In genomic region chr16:30700971-30701370, GRCh38 we compare ENCODE assay signal across 14 cellular contexts. TPM values are rescaled to one million over a fixed set of nuclear protein-coding genes. Genes with fewer than 3 reads are reported as not detected.
DNase-seq lines count a peak whose midpoint lies in the region; ATAC-seq and TF ChIP-seq lines count a peak whose summit lies in the region.
"Had no signal": no experiment of that assay in that cellular context is flagged by ENCODE, and none has a peak within 500 bp of the region (broad histone marks: within the 10 kb centered on the region; RNA-seq: fewer than 3 reads in every experiment).

No MANE protein-coding gene starts in this region.

- TF ChIP-seq CTCF in heart right ventricle (IDR thresholded peaks at IDR 0.05) = no peak
- TF ChIP-seq CTCF in type B pancreatic cell (conservative IDR thresholded peaks at IDR 0.05) = no peak
- no peak for TF ChIP-seq CTCF in vagina (IDR thresholded peaks at IDR 0.05)

- H3K36me3 ChIP-seq in heart right ventricle (peaks cover 5 to 63% (median 51%) of the 10 kb centered on the region in 9 donors), vagina (peaks cover 4 to 58% of the 10 kb centered on the region in 2 donors)

- H3K4me1 ChIP-seq in heart right ventricle (peaks cover 0 to 36% (median 31%) of the 10 kb centered on the region in 9 donors), vagina (peaks cover 25% of the 10 kb centered on the region)

- H3K27me3 Mint-ChIP-seq in T-cell (no peaks in the 10 kb centered on the region), memory B cell (no peaks in the 10 kb centered on the region), type B pancreatic cell (no peaks in the 10 kb centered on the region)
- H3K27me3 Mint-ChIP-seq: activated naive CD8-positive, alpha-beta T cell treated with anti-CD3 and anti-CD28 coated beads, Interleukin-2, amount 10 ng/mL, durations not matched to agents 7 days and 5 days had no signal

- H3K9me3 ChIP-seq in heart right ventricle (no peaks in the 10 kb centered on the region), vagina (no peaks in the 10 kb centered on the region)
- H3K9me3 ChIP-seq: lower lobe of right lung had no signal

- H3K27me3 ChIP-seq in heart right ventricle = no peaks in the 10 kb centered on the region
- no peaks in the 10 kb centered on the region for H3K27me3 ChIP-seq in vagina

- CTCF ChIA-PET in T-cell (lab: Charles Lee) = no interaction called here

- H3K36me3 Mint-ChIP-seq in T-cell (peaks cover 20% of the 10 kb centered on the region), memory B cell (peaks cover 16% of the 10 kb centered on the region), type B pancreatic cell (peaks cover 13% of the 10 kb centered on the region)

- POLR2A ChIA-PET in T-cell (lab: Charles Lee) = no interaction called here

- H3K4me1 Mint-ChIP-seq in T-cell (peaks cover 27 to 33% (median 30%) of the 10 kb centered on the region in 3 donors), memory B cell (peaks cover 11% of the 10 kb centered on the region), type B pancreatic cell (ENCODE audit: unreplicated experiment) (peaks cover 7% of the 10 kb centered on the region)

- H3K27ac ChIP-seq in heart right ventricle (peak overlapping the region in 7 of 10 donors; percentile 7 to 100 (median 49)), vagina (no peak overlapping the region)
- H3K27ac ChIP-seq: lower lobe of right lung had no signal

- DNase-seq in heart right ventricle (no peak), Right ventricle myocardium superior (no peak), T-cell (no peak), memory B cell (ENCODE audit: low spot score in 2 of 2) (no peak), type B pancreatic cell (ENCODE audit: extremely low spot score, unreplicated experiment) (no peak), vagina (ENCODE audit: extremely low spot score in 2 of 2) (no peak), DMS53 treated with DMSO at 0.1 percent for 48 hours (lab: John Stamatoyannopoulos, UW; ENCODE audit: unreplicated experiment) (no peak)
- DNase-seq: activated naive CD8-positive, alpha-beta T cell treated with anti-CD3 and anti-CD28 coated beads, Interleukin-2, amount 10 ng/mL, durations not matched to agents 7 days and 5 days; central memory CD4-positive, alpha-beta T cell; DMS53; foreskin melanocyte; lower lobe of right lung; stimulated activated naive CD4-positive, alpha-beta T cell had no signal

- H3K9me3 Mint-ChIP-seq in T-cell = no peaks in the 10 kb centered on the region
- no peaks in the 10 kb centered on the region for H3K9me3 Mint-ChIP-seq in memory B cell
- H3K9me3 Mint-ChIP-seq in type B pancreatic cell = no peaks in the 10 kb centered on the region
- H3K9me3 Mint-ChIP-seq: activated naive CD8-positive, alpha-beta T cell treated with anti-CD3 and anti-CD28 coated beads, Interleukin-2, amount 10 ng/mL, durations not matched to agents 7 days and 5 days had no signal

- intact Hi-C loops in heart right ventricle (cut with DNase I) = loop anchor here in 2 of 10 donors (5.0 to 10.0 kb wide), 2 partner anchors 41 to 64 kb away; partner anchors contain the start of genes CFAP119 (in 1 of the 2) and RNF40 (in 1 of the 2)
- intact Hi-C loops in Right ventricle myocardium superior (cut with DNase I) = no loop called here
- intact Hi-C loops in vagina (cut with DNase I) = no loop called here

- ATAC-seq in heart right ventricle (no peak), Right ventricle myocardium superior (ENCODE audit: poor library complexity) (no peak), T-cell (replicated peaks in 1 of 4) (no peak), memory B cell (ENCODE audit: low read depth) (no peak), HG03097 (IDR thresholded peaks at IDR 0.05; ENCODE audit: low FRiP score, unreplicated experiment) (no peak)
- ATAC-seq: lower lobe of right lung had no signal

- 62 to 72% methylated on average over 5 of the region's 5 CpGs for WGBS in heart right ventricle, 2 donors

- H3K27ac Mint-ChIP-seq in T-cell = no peak overlapping the region
- peak overlapping the region; percentile 38 for H3K27ac Mint-ChIP-seq in memory B cell
- peak overlapping the region; percentile 95 for H3K27ac Mint-ChIP-seq in type B pancreatic cell
- H3K27ac Mint-ChIP-seq: activated naive CD8-positive, alpha-beta T cell treated with anti-CD3 and anti-CD28 coated beads, Interleukin-2, amount 10 ng/mL, durations not matched to agents 7 days and 5 days had no signal

- peak overlapping the region in 2 of 3 donors; percentile 39 to 84 for H3K4me3 Mint-ChIP-seq in T-cell
- no peak overlapping the region for H3K4me3 Mint-ChIP-seq in memory B cell
- peak overlapping the region; percentile 82 for H3K4me3 Mint-ChIP-seq in type B pancreatic cell
- H3K4me3 Mint-ChIP-seq: activated naive CD8-positive, alpha-beta T cell treated with anti-CD3 and anti-CD28 coated beads, Interleukin-2, amount 10 ng/mL, durations not matched to agents 7 days and 5 days had no signal

- TF ChIP-seq POLR2A in vagina (IDR thresholded peaks at IDR 0.05) = no peak

- peak overlapping the region in 2 of 10 donors; percentile 13 to 96 for H3K4me3 ChIP-seq in heart right ventricle
- no peak overlapping the region for H3K4me3 ChIP-seq in vagina
- H3K4me3 ChIP-seq: lower lobe of right lung had no signal

RNA-seq across cellular contexts. Expression of gene SRCAP, which starts 2.0 kb away (rescaled TPM):
- 10 to 100 TPM; 40.1 to 60.6 (median 46.7) TPM for total RNA-seq in heart right ventricle
- 10 to 100 TPM in 1 of 2 donors, 1 to 10 TPM in 1; 2.6 to 26.3 TPM for polyA plus RNA-seq in heart right ventricle
- 36.7 TPM for total RNA-seq in Right ventricle myocardium superior
- total RNA-seq in T-cell = 100 to 1,000 TPM in 3 of 5 donors, 10 to 100 TPM in 2; 82.8 to 124 (median 114) TPM
- 62.8 and 73.5 TPM in 2 replicates for total RNA-seq in type B pancreatic cell (ENCODE audit: low replicate concordance)
- 28.5 TPM for total RNA-seq in vagina

RNA-seq across cellular contexts. Expression of gene FBRS, which starts 42.7 kb away (rescaled TPM):
- total RNA-seq in heart right ventricle = 10 to 100 TPM; 24.6 to 38.5 (median 27.5) TPM
- polyA plus RNA-seq in heart right ventricle = 10 to 100 TPM; 30.5 to 40.2 TPM
- 28.3 TPM for total RNA-seq in Right ventricle myocardium superior
- 100 to 1,000 TPM; 159 to 186 (median 167) TPM for total RNA-seq in T-cell
- total RNA-seq in type B pancreatic cell (ENCODE audit: low replicate concordance) = 77.3 and 78.2 TPM in 2 replicates
- total RNA-seq in vagina = 28.7 TPM

RNA-seq across cellular contexts. Expression of gene PHKG2, which starts 47.3 kb away (rescaled TPM):
- 10 to 100 TPM; 12.1 to 21.3 (median 15.0) TPM for total RNA-seq in heart right ventricle
- polyA plus RNA-seq in heart right ventricle = 10 to 100 TPM; 29.1 to 40.7 TPM
- 13.4 TPM for total RNA-seq in Right ventricle myocardium superior
- total RNA-seq in T-cell = 10 to 100 TPM; 36.4 to 57.8 (median 48.9) TPM
- 41.5 and 42.4 TPM in 2 replicates for total RNA-seq in type B pancreatic cell (ENCODE audit: low replicate concordance)
- 32.9 TPM for total RNA-seq in vagina

RNA-seq across cellular contexts. Expression of gene PRR14, which starts 50.2 kb away (rescaled TPM):
- total RNA-seq in heart right ventricle (10 to 100 TPM in 9 of 10 donors, 1 to 10 TPM in 1; 9.9 to 23.9 (median 16.7) TPM), Right ventricle myocardium superior (18.9 TPM), T-cell (100 to 1,000 TPM in 2 of 5 donors, 10 to 100 TPM in 3; 57.9 to 121 (median 89.6) TPM), type B pancreatic cell (ENCODE audit: low replicate concordance) (41.1 and 45.0 TPM in 2 replicates), vagina (60.4 TPM)
- 10 to 100 TPM; 26.8 to 58.1 TPM for polyA plus RNA-seq in heart right ventricle

Comparison
In these comparisons a context has a peak if more than half of its experiments do, and no peak if none do; other contexts are left out.
1. H3K27ac Mint-ChIP-seq: peak in memory B cell (single experiment) and type B pancreatic cell (single experiment); none in T-cell (0 of 2).